ENCODE assay signal across 13 cellular contexts in genomic region chrX:39895228-39896110, GRCh38.
DNase-seq lines count a peak whose midpoint lies in the region; ATAC-seq and TF ChIP-seq lines count a peak whose summit lies in the region.
"Had no signal": no experiment of that assay in that cellular context is flagged by ENCODE, and none has a peak within 500 bp of the region (broad histone marks: within the 10 kb centered on the region; RNA-seq: fewer than 3 reads in every experiment).

No MANE protein-coding gene starts in this region.

- no peaks in the 10 kb centered on the region for H3K4me1 ChIP-seq in urinary bladder (ENCODE audit: insufficient read depth)

- no peak for TF ChIP-seq CTCF in natural killer cell (IDR thresholded peaks at IDR 0.05)

- ATAC-seq in Right ventricle myocardium superior (ENCODE audit: poor library complexity) = peak; percentile 3
- no peak for ATAC-seq in Right ventricle myocardium inferior
- ATAC-seq in HG02840 (IDR thresholded peaks at IDR 0.05; ENCODE audit: low FRiP score, unreplicated experiment) = no peak
- ATAC-seq in natural killer cell = no peak
- no peak for ATAC-seq in stimulated activated naive CD8-positive, alpha-beta T cell treated with anti-CD3 and anti-CD28 coated beads, Interleukin-15, Interleukin-2, amounts not matched to agents 100 U/mL and 50 U/mL, for 24 hours
- ATAC-seq: GM12878 had no signal

- no peaks in the 10 kb centered on the region for H3K36me3 ChIP-seq in urinary bladder (ENCODE audit: insufficient read depth)

- H3K27ac Mint-ChIP-seq in natural killer cell = no peak overlapping the region
- H3K27ac Mint-ChIP-seq: activated CD4-positive, alpha-beta memory T cell treated with anti-CD3 and anti-CD28 coated beads, Interleukin-2, amount 10 ng/mL, durations not matched to agents 7 days and 5 days; B cell had no signal

- WGBS in urinary bladder = 83% methylated on average over 18 of the region's 18 CpGs

- no peaks in the 10 kb centered on the region for H3K36me3 Mint-ChIP-seq in natural killer cell
- H3K36me3 Mint-ChIP-seq: immature natural killer cell had no signal

- H3K27ac ChIP-seq in urinary bladder (ENCODE audit: low read depth) = peak overlapping the region; percentile 64

- DNase-seq in Right ventricle myocardium superior (no peak), Right ventricle myocardium inferior (ENCODE audit: missing footprints) (no peak), SHP77 (lab: John Stamatoyannopoulos, UW) (peak; percentile 49 to 68), glomerular visceral epithelial cell (ENCODE audit: extremely low spot score) (peak; percentile 67), natural killer cell (no peak)
- no peak for DNase-seq in stimulated activated naive CD8-positive, alpha-beta T cell treated with anti-CD3 and anti-CD28 coated beads, Interleukin-15, Interleukin-2, amounts not matched to agents 100 U/mL and 50 U/mL, for 24 hours
- DNase-seq: activated CD4-positive, alpha-beta memory T cell treated with anti-CD3 and anti-CD28 coated beads, Interleukin-2, amount 10 ng/mL, durations not matched to agents 7 days and 5 days; immature natural killer cell; SIG-M5 had no signal

- peaks cover 0 to 8% of the 10 kb centered on the region in 2 donors for H3K4me1 Mint-ChIP-seq in natural killer cell

- intact Hi-C loops in Right ventricle myocardium superior (cut with DNase I) (no loop called here), Right ventricle myocardium inferior (cut with DNase I) (loop anchor here (10.0 kb wide), 1 partner anchor 161 kb away; no protein-coding TSS in a partner anchor), natural killer cell (cut with micrococcal nuclease) (no loop called here)

- no peak overlapping the region for H3K4me3 Mint-ChIP-seq in natural killer cell
- H3K4me3 Mint-ChIP-seq: activated CD4-positive, alpha-beta memory T cell treated with anti-CD3 and anti-CD28 coated beads, Interleukin-2, amount 10 ng/mL, durations not matched to agents 7 days and 5 days; B cell; immature natural killer cell had no signal

- H3K4me3 ChIP-seq in urinary bladder (ENCODE audit: low read depth, low read length) = no peak overlapping the region
- H3K4me3 ChIP-seq: GM12878 had no signal

- no peaks in the 10 kb centered on the region for H3K9me3 Mint-ChIP-seq in natural killer cell
- H3K9me3 Mint-ChIP-seq: activated CD4-positive, alpha-beta memory T cell treated with anti-CD3 and anti-CD28 coated beads, Interleukin-2, amount 10 ng/mL, durations not matched to agents 7 days and 5 days; immature natural killer cell had no signal

- peaks cover 10 to 21% of the 10 kb centered on the region in 2 donors for H3K27me3 Mint-ChIP-seq in natural killer cell (ENCODE audit: low read depth in 2 of 2)
- H3K27me3 Mint-ChIP-seq: activated CD4-positive, alpha-beta memory T cell treated with anti-CD3 and anti-CD28 coated beads, Interleukin-2, amount 10 ng/mL, durations not matched to agents 7 days and 5 days had no signal

Comparison
In these comparisons a context has a peak if more than half of its experiments do, and no peak if none do; other contexts are left out.
1. DNase-seq: peak in SHP77 (2 of 2) and glomerular visceral epithelial cell (single experiment); none in Right ventricle myocardium superior (single experiment), Right ventricle myocardium inferior (single experiment), natural killer cell (single experiment) and stimulated activated naive CD8-positive, alpha-beta T cell treated with anti-CD3 and anti-CD28 coated beads, Interleukin-15, Interleukin-2, amounts not matched to agents 100 U/mL and 50 U/mL, for 24 hours (single experiment).